In genomic region chr1:91529856-91530255, GRCh38 we compare ENCODE assay signal across 10 cellular contexts. TPM values are rescaled to one million over a fixed set of nuclear protein-coding genes. Genes with fewer than 3 reads are reported as not detected.
A peak's percentile ranks its signal among the peaks of the same experiment; 100 is the strongest.
DNase-seq lines count a peak whose midpoint lies in the region; ATAC-seq, FAIRE-seq and TF ChIP-seq lines count a peak whose summit lies in the region.
"Had no signal": no experiment of that assay in that cellular context is flagged by ENCODE, and none has a peak within 500 bp of the region (broad histone marks: within the 10 kb centered on the region; RNA-seq: fewer than 3 reads in every experiment).

No MANE protein-coding gene starts in this region.

- no peak overlapping the region for H3K4me3 ChIP-seq in IMR-90 (ENCODE audit: insufficient read depth, low read depth, low read length)
- no peak overlapping the region for H3K4me3 ChIP-seq in K562

- 100% methylated on average over 1 of the region's 3 CpGs; no CpG with 5 or more reads in 1 of the 2 experiments for WGBS in IMR-90 (ENCODE audit: extremely low coverage in 2 of 2, insufficient read length in 1 of 2), 2 experiments
- WGBS in K562 (ENCODE audit: insufficient coverage, low coverage, missing lambda C conversion rate) = 16% methylated on average over 3 of the region's 3 CpGs

- H3K27ac Mint-ChIP-seq in natural killer cell = peak overlapping the region; percentile 68 to 84

- peak overlapping the region; percentile 98; the same call in 1 of the 2 replicates for H4K5ac ChIP-seq in IMR-90 (ENCODE audit: low read depth, low read length)

- H3K4ac ChIP-seq in IMR-90 (ENCODE audit: low read depth, low read length) = peak overlapping the region; percentile 81

- H2BK5ac ChIP-seq in IMR-90 (ENCODE audit: low read depth, low read length, poor library complexity, severe bottlenecking) = peak overlapping the region; percentile 66

- no peaks in the 10 kb centered on the region for H3K79me1 ChIP-seq in IMR-90 (ENCODE audit: low read depth in 1 of 2, low read length in 2 of 2)

- H3K14ac ChIP-seq in IMR-90 (replicated peaks; ENCODE audit: low read depth, low read length) = peak overlapping the region; percentile 35; the same call in 1 of the 2 replicates

- H2AK9ac ChIP-seq in IMR-90 (replicated peaks; ENCODE audit: low read depth, low read length, poor library complexity) = no peak overlapping the region

- peaks cover 66 to 68% of the 10 kb centered on the region in 2 donors for H3K4me1 Mint-ChIP-seq in natural killer cell

- H4K20me1 ChIP-seq in IMR-90 (ENCODE audit: insufficient read depth, low read length) (no peaks in the 10 kb centered on the region), K562 (replicated peaks; ENCODE audit: control insufficient read depth, insufficient read depth, low read length) (no peaks in the 10 kb centered on the region)

- no peaks in the 10 kb centered on the region for H3K27me3 Mint-ChIP-seq in natural killer cell (ENCODE audit: low read depth in 2 of 2)

- BruUV-seq in IMR-90 (replicated peaks; lab: Mats Ljungman, UMichigan) (no TSS peak), K562 (replicated peaks; lab: Mats Ljungman, UMichigan) (no TSS peak)

- H4K91ac ChIP-seq in IMR-90 (ENCODE audit: insufficient read depth, low read depth, low read length) = peak overlapping the region; percentile 72; the same call in 1 of the 2 replicates

- no peak overlapping the region for H2AK5ac ChIP-seq in IMR-90 (ENCODE audit: low read depth, low read length)

- no peak overlapping the region for H2BK15ac ChIP-seq in IMR-90 (ENCODE audit: low read depth, low read length)

- POLR2A ChIA-PET in IMR-90 (lab: Charles Lee; ENCODE audit: unreplicated experiment) (no interaction called here), K562 (lab: Yijun Ruan, JAX) (interaction anchor here (0.7 to 1.6 kb wide), 3 partner anchors 11 to 16 kb away, joined by 3 to 5 read pairs (median 3); no protein-coding TSS in a partner anchor)

- TF ChIP-seq EP300 in K562 (IDR thresholded peaks at IDR 0.05; ENCODE audit: low read length) = no peak

- H3K9me3 Mint-ChIP-seq in natural killer cell = no peaks in the 10 kb centered on the region

- no peaks in the 10 kb centered on the region for H3K9me3 ChIP-seq in IMR-90 (ENCODE audit: control insufficient read depth, insufficient read depth, low read length)
- no peaks in the 10 kb centered on the region for H3K9me3 ChIP-seq in K562 (replicated peaks; ENCODE audit: control insufficient read depth, insufficient read depth, low read depth, low read length)

- peak; percentile 58 for TF ChIP-seq CTCF in IMR-90 (conservative IDR thresholded peaks at IDR 0.05; ENCODE audit: low read depth, low read length)
- peak; percentile 56 to 78 (median 63); a peak in 5 of 6 replicates for TF ChIP-seq CTCF in K562 (IDR thresholded peaks at IDR 0.05 in 2 of 3, conservative IDR thresholded peaks at IDR 0.05 in 1 of 3; ENCODE audit: insufficient read depth in 2 of 3, low read depth in 1 of 3, low read length in 3 of 3)
- TF ChIP-seq CTCF in natural killer cell (IDR thresholded peaks at IDR 0.05) = peak; percentile 27

- no peaks in the 10 kb centered on the region for H3K9me1 ChIP-seq in IMR-90 (ENCODE audit: insufficient read depth, low read length)
- H3K9me1 ChIP-seq in K562 (ENCODE audit: control insufficient read depth, insufficient read depth, low read length) = no peaks in the 10 kb centered on the region

- no peaks in the 10 kb centered on the region for H3K4me1 ChIP-seq in IMR-90 (ENCODE audit: control insufficient read depth, insufficient read depth, low read length)
- H3K4me1 ChIP-seq in K562 (replicated peaks in 1 of 2; ENCODE audit: control insufficient read depth in 2 of 2, insufficient read depth in 2 of 2, low read length in 2 of 2) = no peaks in the 10 kb centered on the region

- H3K36me3 Mint-ChIP-seq in natural killer cell = no peaks in the 10 kb centered on the region

- H3K4me3 Mint-ChIP-seq in natural killer cell = no peak overlapping the region

- H2BK120ac ChIP-seq in IMR-90 (ENCODE audit: low read depth, low read length) = peak overlapping the region; percentile 80

- CTCF ChIA-PET in IMR-90 (lab: Yijun Ruan, JAX) = interaction anchor here (0.6 to 1.2 kb wide), 6 partner anchors 18 to 398 kb away, joined by 3 to 5 read pairs (median 4); no protein-coding TSS in a partner anchor
- CTCF ChIA-PET in K562 (lab: Yijun Ruan, JAX; ENCODE audit: low intra/inter-chr PET ratio) = interaction anchor here (0.6 to 2.1 kb wide), 3 partner anchors 353 to 398 kb away, joined by 3 to 20 read pairs (median 3); no protein-coding TSS in a partner anchor

- FAIRE-seq in K562 (lab: Jason Lieb, UNC) = peak; percentile 71
- FAIRE-seq: frontal cortex had no signal

- H3K36me3 ChIP-seq in IMR-90 (ENCODE audit: control insufficient read depth, insufficient read depth, low read length) (no peaks in the 10 kb centered on the region), K562 (ENCODE audit: control insufficient read depth, insufficient read depth, low read length) (peaks cover 11% of the 10 kb centered on the region; the same call in 1 of the 3 replicates)

- H3K27ac ChIP-seq in IMR-90 (ENCODE audit: insufficient read depth, low read length) = no peak overlapping the region
- no peak overlapping the region for H3K27ac ChIP-seq in K562 (ENCODE audit: extremely low read depth, low read depth, low read length)
- H3K27ac ChIP-seq: KMS-11 had no signal

- DNase-seq in DMS 273 (lab: John Stamatoyannopoulos, UW; ENCODE audit: unreplicated experiment) (peak; percentile 29), DMS 273 treated with DMSO at 0.1 percent for 48 hours (lab: John Stamatoyannopoulos, UW) (no peak), IMR-90 (peak; percentile 73), K562 (ENCODE audit: extremely low read depth in 1 of 4, low spot score in 3 of 4) (peak in 2 of 4 experiments; percentile 19 to 65), natural killer cell (no peak), NOMO-1 (lab: John Stamatoyannopoulos, UW; ENCODE audit: unreplicated experiment in 2 of 2) (no peak)

- H3K4me2 ChIP-seq in IMR-90 (ENCODE audit: low read depth, low read length) (no peak overlapping the region), K562 (ENCODE audit: insufficient read depth, low read length) (no peak overlapping the region)
- H3K4me2 ChIP-seq: KMS-11 had no signal

- no peak overlapping the region for H3K23ac ChIP-seq in IMR-90 (ENCODE audit: low read depth, low read length)

- in situ Hi-C loops in IMR-90 (cut with MboI; ENCODE audit: low sequenced_read_pairs) = no loop called here
- in situ Hi-C loops in K562 (cut with MboI) = loop anchor here (25.0 kb wide), 1 partner anchor 1082 kb away; no protein-coding TSS in a partner anchor

- H2BK20ac ChIP-seq in IMR-90 (ENCODE audit: low read depth, low read length) = peak overlapping the region; percentile 92; the same call in 1 of the 2 replicates

- peak overlapping the region; percentile 98; the same call in 1 of the 2 replicates for H3K18ac ChIP-seq in IMR-90 (ENCODE audit: low read depth, low read length)

- H3K9ac ChIP-seq in IMR-90 (ENCODE audit: low read depth, low read length) = no peak overlapping the region
- H3K9ac ChIP-seq in K562 (ENCODE audit: insufficient read depth in 1 of 2, low read depth in 2 of 2, low read length in 2 of 2) = no peak overlapping the region
- H3K9ac ChIP-seq: KMS-11 had no signal

- peaks cover 11% of the 10 kb centered on the region for H3K27me3 ChIP-seq in IMR-90 (ENCODE audit: control insufficient read depth, insufficient read depth, low read length)
- no peaks in the 10 kb centered on the region for H3K27me3 ChIP-seq in K562 (ENCODE audit: control insufficient read depth in 2 of 2, insufficient read depth in 2 of 2, low read length in 2 of 2)

- no peak overlapping the region for H2AFZ ChIP-seq in IMR-90 (replicated peaks; ENCODE audit: low read length, poor library complexity)
- H2AFZ ChIP-seq in K562 (ENCODE audit: low read depth, low read length) = peak overlapping the region; percentile 28; the same call in 1 of the 2 replicates

- dilution Hi-C loops in IMR-90 (cut with HindIII; ENCODE audit: low sequenced_read_pairs, unreplicated experiment) = no loop called here

- ATAC-seq in IMR-90 (ENCODE audit: low read depth) = peak; percentile 61
- ATAC-seq in K562 = peak; percentile 92
- ATAC-seq in natural killer cell = peak in 2 of 3 donors; percentile 21 to 25
- ATAC-seq in HG03457 (IDR thresholded peaks at IDR 0.05; ENCODE audit: unreplicated experiment) = no peak
- ATAC-seq in HG02642 (IDR thresholded peaks at IDR 0.05; ENCODE audit: poor library complexity, unreplicated experiment) = no peak

- TF ChIP-seq POLR2A in IMR-90 (IDR thresholded peaks at IDR 0.05; ENCODE audit: low read depth, low read length) (no peak), K562 (conservative IDR thresholded peaks at IDR 0.05) (no peak)

- peak; percentile 76 for TF ChIP-seq RAD21 in IMR-90 (IDR thresholded peaks at IDR 0.05; ENCODE audit: low read length)
- TF ChIP-seq RAD21 in K562 (CRISPR knock-in tag; conservative IDR thresholded peaks at IDR 0.05 in 1 of 2, IDR thresholded peaks at IDR 0.05 in 1 of 2) = peak; percentile 93 to 94

- no peak overlapping the region for H3K56ac ChIP-seq in IMR-90 (ENCODE audit: extremely low read depth, insufficient read depth, low read length)

- H4K8ac ChIP-seq in IMR-90 (ENCODE audit: low read depth in 2 of 2, low read length in 2 of 2) = peak overlapping the region; percentile 17 to 84; a peak in 3 of 4 replicates

- H3K79me2 ChIP-seq in K562 (ENCODE audit: control insufficient read depth, insufficient read depth, low read length) = no peaks in the 10 kb centered on the region

- intact Hi-C loops in IMR-90 (cut with micrococcal nuclease) (loop anchor here (5.0 kb wide), 1 partner anchor 357 kb away; the partner anchor contains the start of gene TGFBR3), K562 (cut with micrococcal nuclease) (loop anchor here (1.0 to 10.0 kb wide), 3 partner anchors 87 to 765 kb away; partner anchors contain the start of genes GLMN and RPAP2), natural killer cell (cut with micrococcal nuclease) (loop anchor here (5.0 kb wide), 1 partner anchor 352 kb away; no protein-coding TSS in a partner anchor)

RNA-seq across cellular contexts. Expression of gene CDC7, which starts 29.2 kb away (rescaled TPM):
- 4.7 and 6.9 TPM in 2 replicates for total RNA-seq in IMR-90 (2012; rRNA removed)
- 3.4 and 4.3 TPM in 2 replicates for polyA plus RNA-seq in IMR-90 (2012; rRNA removed)
- 0.21 and 0.56 TPM in 2 replicates for polyA plus RNA-seq in IMR-90 (2012; cell fraction: cytosol; rRNA removed)
- polyA plus RNA-seq in IMR-90 (2012; cell fraction: nucleus; rRNA removed; ENCODE audit: low replicate concordance) = 0.67 and 4.7 TPM in 2 replicates
- 18.0 and 54.7 TPM in 2 replicates for total RNA-seq in K562 (2011; cell fraction: chromatin; rRNA removed; ENCODE audit: low replicate concordance)
- total RNA-seq in K562 (2011; cell fraction: nucleolus; rRNA removed) = 8.5 and 10.9 TPM in 2 replicates
- total RNA-seq in K562 (2011; cell fraction: nucleoplasm; rRNA removed) = 18.6 and 26.0 TPM in 2 replicates
- 24.8 and 27.3 TPM in 2 replicates for total RNA-seq in K562 (2014; rRNA removed)
- total RNA-seq in K562 (2014; rRNA removed; fragmentation: Illumina TruSeq; extraction: Trizol) = 44.2 and 50.5 TPM in 2 replicates
- total RNA-seq in K562 (2015; rRNA removed; fragmentation: Illumina TruSeq; extraction: Trizol) = 41.2 and 45.5 TPM in 2 replicates
- total RNA-seq in K562 (2021) = 36.8 and 37.6 TPM in 2 replicates
- polyA plus RNA-seq in K562 (2011; rRNA removed) = 41.4 and 56.6 TPM in 2 replicates
- polyA plus RNA-seq in K562 (2011; cell fraction: cytosol; rRNA removed) = 7.6 and 15.3 TPM in 2 replicates
- 47.4 and 67.9 TPM in 2 replicates for polyA plus RNA-seq in K562 (2011; cell fraction: nucleus; rRNA removed)
- 18.2 and 27.1 TPM in 2 replicates for polyA plus RNA-seq in K562 (2012)
- polyA plus RNA-seq in K562 (2014; fragmentation: Illumina TruSeq; extraction: Trizol) = 37.1 and 48.2 TPM in 2 replicates
- 10 to 100 TPM; 22.3 to 66.8 TPM for polyA plus RNA-seq in K562 (2014; fragmentation: Nextera tagmentation; extraction: Ambion mirVana)
- 41.6 and 44.4 TPM in 2 replicates for polyA plus RNA-seq in K562 (2014; rRNA removed)
- 29.5 and 33.9 TPM in 2 replicates for polyA minus RNA-seq in K562 (2011; rRNA and poly(A)+ RNA removed)
- 27.4 and 31.3 TPM in 2 replicates for polyA minus RNA-seq in K562 (2011; cell fraction: cytosol; rRNA and poly(A)+ RNA removed)
- polyA minus RNA-seq in K562 (2011; cell fraction: nucleus; rRNA and poly(A)+ RNA removed) = 16.4 and 29.8 TPM in 2 replicates
- total RNA-seq in natural killer cell = 10 to 100 TPM in 1 of 3 donors, 1 to 10 TPM in 2; 7.2 to 11.4 (median 7.9) TPM

Comparison
In these comparisons a context has a peak if more than half of its experiments do, and no peak if none do; other contexts are left out.
1. DNase-seq: peak in DMS 273 (single experiment) and IMR-90 (single experiment); none in DMS 273 treated with DMSO at 0.1 percent for 48 hours (single experiment), natural killer cell (single experiment) and NOMO-1 (0 of 2).
2. ATAC-seq: peak in IMR-90 (single experiment), K562 (single experiment) and natural killer cell (2 of 3); none in HG03457 (single experiment) and HG02642 (single experiment).
3. Peak in every context shown above with its lines, with median percentiles within 50 percentile points of each other: CTCF ChIP-seq.